Comparison of ENCODE assay signal across 26 cellular contexts in genomic region chr2:145555360-145555759, GRCh38.
"Had no signal": no experiment of that assay in that cellular context is flagged by ENCODE, and none has a peak within 500 bp of the region (broad histone marks: within the 10 kb centered on the region; RNA-seq: fewer than 3 reads in every experiment).

No MANE protein-coding gene starts in this region.

- H3K27ac ChIP-seq: colonic mucosa, coronary artery, dorsolateral prefrontal cortex, epithelial cell of prostate, esophagus muscularis mucosa, esophagus squamous epithelium, foreskin keratinocyte, gastrocnemius medialis, gastroesophageal sphincter, heart left ventricle, heart right ventricle had no signal

- H3K4me3 ChIP-seq: colonic mucosa, coronary artery, dorsolateral prefrontal cortex, esophagus muscularis mucosa, esophagus squamous epithelium, gastrocnemius medialis, gastroesophageal sphincter, heart left ventricle, heart right ventricle had no signal

- H3K9me3 ChIP-seq: colonic mucosa, esophagus muscularis mucosa, esophagus squamous epithelium, gastrocnemius medialis, gastroesophageal sphincter, heart left ventricle, heart right ventricle had no signal

- H3K36me3 ChIP-seq: colonic mucosa, esophagus muscularis mucosa, esophagus squamous epithelium, gastrocnemius medialis, gastroesophageal sphincter, heart left ventricle, heart right ventricle had no signal

- DNase-seq: colonic mucosa; cortex of kidney; dermis blood vessel endothelial cell; dorsolateral prefrontal cortex; effector CD4-positive, alpha-beta T cell; effector CD8-positive, alpha-beta T cell; effector memory CD4-positive, alpha-beta T cell; effector memory CD8-positive, alpha-beta T cell; endodermal cell; erythroblast; esophagus squamous epithelium; foreskin fibroblast; foreskin keratinocyte; foreskin melanocyte; gastrocnemius medialis; glutamatergic neuron; head of caudate nucleus; heart left ventricle; heart right ventricle had no signal

- FAIRE-seq: endometrium, endothelial cell of umbilical vein had no signal

- H3K4me1 ChIP-seq: colonic mucosa, esophagus muscularis mucosa, esophagus squamous epithelium, foreskin keratinocyte, gastrocnemius medialis, gastroesophageal sphincter, heart left ventricle, heart right ventricle had no signal

- H3K27me3 ChIP-seq: colonic mucosa, dorsolateral prefrontal cortex, esophagus muscularis mucosa, foreskin keratinocyte, gastrocnemius medialis, gastroesophageal sphincter, heart left ventricle, heart right ventricle had no signal

- ATAC-seq: effector memory CD8-positive, alpha-beta T cell; esophagus mucosa; foreskin keratinocyte; gastrocnemius medialis; gastroesophageal sphincter; heart left ventricle; heart right ventricle had no signal
